1 cellular context compared by ENCODE assay signal in the genomic region with DNA sequence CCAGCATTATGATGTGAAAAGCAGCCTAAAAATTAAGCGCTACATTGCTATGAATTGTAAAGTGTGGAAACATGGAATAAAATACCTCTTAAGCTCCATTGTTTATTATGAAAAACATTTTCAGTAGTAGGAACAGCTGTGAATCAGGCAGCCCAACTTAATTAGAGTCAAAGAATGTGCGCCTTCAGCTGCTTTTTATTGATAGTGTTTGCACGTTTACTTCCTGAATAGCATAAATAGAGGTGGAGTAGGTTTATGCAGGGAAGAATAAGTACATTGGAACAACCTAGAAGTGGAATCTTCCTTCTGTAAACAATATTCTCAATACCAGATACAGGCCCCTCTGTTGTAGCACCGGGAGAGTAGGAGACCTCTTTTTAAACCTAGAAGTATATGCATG.
TF ChIP-seq lines count a peak whose summit lies in the region.

No MANE protein-coding gene starts in this region.

TF ChIP-seq in H1, 55 proteins besides CTCF, POLR2A, EP300 and RAD21:
- TF ChIP-seq YY1 (IDR thresholded peaks at IDR 0.05; ENCODE audit: low read depth, low read length) (no peak), RBBP5 (IDR thresholded peaks at IDR 0.05; ENCODE audit: borderline replicate concordance, low read depth, low read length) (no peak), SP2 (IDR thresholded peaks at IDR 0.05; ENCODE audit: low read length) (no peak), SAP30 (IDR thresholded peaks at IDR 0.05; ENCODE audit: insufficient read depth, insufficient replicate concordance, low read length) (no peak), MAFK (IDR thresholded peaks at IDR 0.05; ENCODE audit: low read depth, low read length) (no peak), PHF8 (conservative IDR thresholded peaks at IDR 0.05; ENCODE audit: low read depth, low read length) (no peak), CHD2 (IDR thresholded peaks at IDR 0.05; ENCODE audit: low read length) (no peak), BCL11A (IDR thresholded peaks at IDR 0.05; ENCODE audit: low read depth in 2 of 2, low read length in 2 of 2) (no peak), SIN3A (conservative IDR thresholded peaks at IDR 0.05 in 1 of 2, IDR thresholded peaks at IDR 0.05 in 1 of 2; ENCODE audit: low read depth in 1 of 2, low read length in 2 of 2) (no peak)
